Comparison of ENCODE assay signal across 22 cellular contexts in genomic region chr17:73480740-73481139, GRCh38.
DNase-seq lines count a peak whose midpoint lies in the region; ATAC-seq, FAIRE-seq and TF ChIP-seq lines count a peak whose summit lies in the region.
"Had no signal": no experiment of that assay in that cellular context is flagged by ENCODE, and none has a peak within 500 bp of the region (broad histone marks: within the 10 kb centered on the region; RNA-seq: fewer than 3 reads in every experiment).

No MANE protein-coding gene starts in this region.

- no peak for TF ChIP-seq EP300 in A549 (IDR thresholded peaks at IDR 0.05)

- CTCF ChIA-PET in A549 (lab: Yijun Ruan, JAX) (interaction anchor here (0.5 kb wide), 1 partner anchor 104 kb away, joined by 3 read pairs; no protein-coding TSS in a partner anchor), RWPE1 (lab: Yijun Ruan, JAX) (no interaction called here)

- no peaks in the 10 kb centered on the region for H3K27me3 Mint-ChIP-seq in brain
- H3K27me3 Mint-ChIP-seq: activated CD4-positive, alpha-beta T cell treated with anti-CD3 and anti-CD28 coated beads, Interleukin-2, amount 10 ng/mL, durations not matched to agents 7 days and 5 days had no signal

- H3K4me3 ChIP-seq in A549 (no peak overlapping the region), HL-60 (replicated peaks; ENCODE audit: insufficient read depth, low read length) (no peak overlapping the region)
- H3K4me3 ChIP-seq: adrenal gland, coronary artery, GM23248 had no signal

- no peak for TF ChIP-seq POLR2A in A549 (IDR thresholded peaks at IDR 0.05; ENCODE audit: low read length)

- H3K36me3 Mint-ChIP-seq in brain = peaks cover 11% of the 10 kb centered on the region

- ATAC-seq in A549 = peak; percentile 29 to 41; a peak in 4 of 6 replicates
- ATAC-seq: esophagus mucosa had no signal

- H3K9me3 Mint-ChIP-seq in brain = peaks cover 8 to 12% (median 8%) of the 10 kb centered on the region in 5 experiments

- no peak for FAIRE-seq in A549 (lab: Jason Lieb, UNC)
- FAIRE-seq: D721Med had no signal

- H3K4me3 Mint-ChIP-seq in brain = no peak overlapping the region
- H3K4me3 Mint-ChIP-seq: activated CD4-positive, alpha-beta T cell treated with anti-CD3 and anti-CD28 coated beads, Interleukin-2, amount 10 ng/mL, durations not matched to agents 7 days and 5 days; IgD-negative memory B cell; nephron had no signal

- H3K27ac ChIP-seq in A549 (no peak overlapping the region), HL-60 (replicated peaks) (peak overlapping the region; percentile 97), RWPE1 (no peak overlapping the region)
- H3K27ac ChIP-seq: coronary artery, GM23248 had no signal

- DNase-seq in A549 (ENCODE audit: low read depth in 1 of 2, low spot score in 1 of 2) = no peak
- peak in 1 of 2 experiments; percentile 51 for DNase-seq in HL-60 (ENCODE audit: low read depth in 1 of 2, low spot score in 1 of 2)
- peak; percentile 29 for DNase-seq in inferior parietal cortex (ENCODE audit: extremely low spot score)
- DNase-seq in NCI-H345 (lab: John Stamatoyannopoulos, UW) = no peak
- no peak for DNase-seq in RWPE1 (ENCODE audit: low spot score)
- DNase-seq in GM13976 (ENCODE audit: low spot score) = no peak
- DNase-seq in NCI-H2081 treated with DMSO at 0.1 percent for 48 hours (lab: John Stamatoyannopoulos, UW) = no peak
- DNase-seq: activated CD4-positive, alpha-beta T cell treated with anti-CD3 and anti-CD28 coated beads, Interleukin-2, amount 10 ng/mL, durations not matched to agents 7 days and 5 days; activated T-cell treated with anti-CD3 and anti-CD28 coated beads, Interleukin-2, amount 50 U/mL, for 48 hours; GM23248; hippocampal formation; NCI-H1417 treated with DMSO at 0.1 percent for 48 hours; NCI-H524 treated with DMSO at 0.1 percent for 48 hours; stimulated activated CD4-positive, alpha-beta T cell treated with anti-CD3 and anti-CD28 coated beads, Interleukin-4, amount 100 ng/mL, for 24 hours; T1000 had no signal

- H3K4me1 ChIP-seq in A549 = no peaks in the 10 kb centered on the region
- H3K4me1 ChIP-seq: adrenal gland had no signal

- H3K4me2 ChIP-seq in A549 = no peak overlapping the region

- in situ Hi-C loops in GM13976 (cut with MboI; ENCODE audit: low sequenced_read_pairs, unreplicated experiment) = no loop called here

- TF ChIP-seq RAD21 in A549 (conservative IDR thresholded peaks at IDR 0.05 in 1 of 2, IDR thresholded peaks at IDR 0.05 in 1 of 2) = no peak

- POLR2A ChIA-PET in A549 (lab: Yijun Ruan, JAX) = no interaction called here
- POLR2A ChIA-PET in RWPE1 (lab: Yijun Ruan, JAX; ENCODE audit: low non-redundant PET) = no interaction called here

- no peak for TF ChIP-seq CTCF in A549 (IDR thresholded peaks at IDR 0.05)
- TF ChIP-seq CTCF in HL-60 (IDR thresholded peaks at IDR 0.05; ENCODE audit: insufficient read depth, low read length) = no peak
- TF ChIP-seq CTCF in brain (conservative IDR thresholded peaks at IDR 0.05) = no peak
- no peak for TF ChIP-seq CTCF in RWPE1 (conservative IDR thresholded peaks at IDR 0.05; ENCODE audit: low read depth)
- TF ChIP-seq CTCF in GM13976 (IDR thresholded peaks at IDR 0.05; ENCODE audit: borderline replicate concordance, control extremely low read depth, extremely low read depth, insufficient read depth, missing control alignments) = no peak

- 0 out of 3 replicates have a peak, but pooled peaks cover 10% of the 10 kb centered on the region for H3K9me3 ChIP-seq in A549
- H3K9me3 ChIP-seq: adrenal gland had no signal

- WGBS in A549 (ENCODE audit: missing lambda C conversion rate) = 25% methylated on average over 4 of the region's 4 CpGs

- H3K4me1 Mint-ChIP-seq in brain = peaks cover 81% of the 10 kb centered on the region
- H3K4me1 Mint-ChIP-seq: activated CD4-positive, alpha-beta T cell treated with anti-CD3 and anti-CD28 coated beads, Interleukin-2, amount 10 ng/mL, durations not matched to agents 7 days and 5 days had no signal

- peak overlapping the region in 3 of 5 experiments; percentile 8 to 84 (median 12) for H3K27ac Mint-ChIP-seq in brain
- H3K27ac Mint-ChIP-seq: activated CD4-positive, alpha-beta T cell treated with anti-CD3 and anti-CD28 coated beads, Interleukin-2, amount 10 ng/mL, durations not matched to agents 7 days and 5 days; IgD-negative memory B cell; nephron had no signal

- no peaks in the 10 kb centered on the region for H3K27me3 ChIP-seq in HL-60 (ENCODE audit: insufficient read depth, poor library complexity, severe bottlenecking)
- H3K27me3 ChIP-seq: adrenal gland had no signal

TF ChIP-seq in A549, 52 proteins besides CTCF, POLR2A, EP300 and RAD21:
- TF ChIP-seq POLR2AphosphoS2 (conservative IDR thresholded peaks at IDR 0.05; ENCODE audit: low read length) = no peak
- TF ChIP-seq TFCP2L1 (CRISPR knock-in tag; IDR thresholded peaks at IDR 0.05) = no peak
- no peak for TF ChIP-seq CHD2 (IDR thresholded peaks at IDR 0.05; ENCODE audit: low read length, partially characterized antibody)
- no peak for TF ChIP-seq MAFK (IDR thresholded peaks at IDR 0.05; ENCODE audit: partially characterized antibody)
- no peak for TF ChIP-seq TP53 (CRISPR knock-in tag; IDR thresholded peaks at IDR 0.05)
- TF ChIP-seq EHF (CRISPR knock-in tag; IDR thresholded peaks at IDR 0.05) = no peak
- TF ChIP-seq RFX5 (IDR thresholded peaks at IDR 0.05) = no peak
- no peak for TF ChIP-seq HOXA7 (CRISPR knock-in tag; IDR thresholded peaks at IDR 0.05)
- no peak for TF ChIP-seq HMGXB4 (CRISPR knock-in tag; IDR thresholded peaks at IDR 0.05; ENCODE audit: borderline replicate concordance)
- no peak for TF ChIP-seq JUN (IDR thresholded peaks at IDR 0.05)
- no peak for TF ChIP-seq CEBPB (IDR thresholded peaks at IDR 0.05)
- no peak for TF ChIP-seq HEYL (CRISPR knock-in tag; IDR thresholded peaks at IDR 0.05)
- TF ChIP-seq E2F6 (IDR thresholded peaks at IDR 0.05; ENCODE audit: borderline replicate concordance, low read depth) = no peak
TF ChIP-seq in A549: peak in this region for 0.
